ENCODE assay signal across 18 cellular contexts in genomic region chr15:40984963-40985362, GRCh38. TPM values are rescaled to one million over a fixed set of nuclear protein-coding genes. Genes with fewer than 3 reads are reported as not detected.
DNase-seq lines count a peak whose midpoint lies in the region; FAIRE-seq and TF ChIP-seq lines count a peak whose summit lies in the region.
"Had no signal": no experiment of that assay in that cellular context is flagged by ENCODE, and none has a peak within 500 bp of the region (broad histone marks: within the 10 kb centered on the region; RNA-seq: fewer than 3 reads in every experiment).

No MANE protein-coding gene starts in this region.

- H3K36me3 ChIP-seq in adrenal gland (replicated peaks in 1 of 2) (peaks cover 0 to 80% of the 10 kb centered on the region in 2 donors), tibial artery (peaks cover 40 to 80% (median 74%) of the 10 kb centered on the region in 3 donors)

- H3K27me3 ChIP-seq in adrenal gland (no peaks in the 10 kb centered on the region), tibial artery (no peaks in the 10 kb centered on the region)
- H3K27me3 ChIP-seq: upper lobe of left lung had no signal

- H3K4me3 ChIP-seq in adrenal gland (no peak overlapping the region), fibroblast of pulmonary artery (replicated peaks; ENCODE audit: low read depth, low read length) (no peak overlapping the region), tibial artery (no peak overlapping the region)
- H3K4me3 ChIP-seq: SK-N-MC, upper lobe of left lung had no signal

- 45 to 61% (median 53%) methylated on average over 4 of the region's 4 CpGs for WGBS in adrenal gland, 4 donors

- H3K27ac ChIP-seq in adrenal gland (peak overlapping the region in 4 of 5 donors; percentile 26 to 80 (median 62)), tibial artery (peak overlapping the region; percentile 64 to 72), RWPE1 (no peak overlapping the region)
- H3K27ac ChIP-seq: SK-N-MC, upper lobe of left lung had no signal

- H3K4me1 ChIP-seq in adrenal gland (replicated peaks in 1 of 2) (peaks cover 0 to 15% of the 10 kb centered on the region in 2 donors), tibial artery (peaks cover 0 to 68% (median 33%) of the 10 kb centered on the region in 4 donors)
- H3K4me1 ChIP-seq: Caco-2 had no signal

- peak; percentile 58 for FAIRE-seq in H54 (lab: Jason Lieb, UNC)

- DNase-seq in H54 (ENCODE audit: insufficient read length, low spot score) (peak; percentile 82), adrenal gland (peak; percentile 46 to 80 (median 74)), fibroblast of pulmonary artery (ENCODE audit: low read depth) (peak; percentile 54), tibial artery (no peak), RWPE1 (ENCODE audit: low spot score) (no peak), iPS-NIHi11 (ENCODE audit: low spot score) (no peak), NCI-H1694 treated with DMSO at 0.1 percent for 48 hours (lab: John Stamatoyannopoulos, UW) (no peak)
- DNase-seq: activated B cell treated with CpG ODN at 0.5 μM for 24 hours; activated CD8-positive, alpha-beta memory T cell treated with anti-CD3 and anti-CD28 coated beads, Interleukin-2, amount 50 U/mL, for 48 hours; activated naive CD4-positive, alpha-beta T cell treated with anti-CD3 and anti-CD28 coated beads, Interleukin-2, amount 50 U/mL, for 16 hours; Caco-2; erythroblast; naive thymus-derived CD8-positive, alpha-beta T cell; NCI-H345; stimulated activated CD4-positive, alpha-beta T cell treated with anti-CD3 and anti-CD28 coated beads, Interleukin-2, amount 100 ng/mL, for 24 hours; upper lobe of left lung had no signal

- POLR2A ChIA-PET in RWPE1 (lab: Yijun Ruan, JAX; ENCODE audit: low non-redundant PET), result no interaction called here

- intact Hi-C loops in adrenal gland (cut with DNase I) (no loop called here), tibial artery (cut with DNase I; ENCODE audit: low total_unique reads) (no loop called here)

- no peak for TF ChIP-seq POLR2A in H54 (IDR thresholded peaks at IDR 0.05; ENCODE audit: low read depth, low read length)
- TF ChIP-seq POLR2A in adrenal gland (IDR thresholded peaks at IDR 0.05), result no peak

- TF ChIP-seq CTCF in adrenal gland (IDR thresholded peaks at IDR 0.05) (no peak), fibroblast of pulmonary artery (IDR thresholded peaks at IDR 0.05; ENCODE audit: low read length, missing control alignments) (no peak), tibial artery (IDR thresholded peaks at IDR 0.05) (no peak), RWPE1 (conservative IDR thresholded peaks at IDR 0.05; ENCODE audit: low read depth) (no peak)

- CTCF ChIA-PET in RWPE1 (lab: Yijun Ruan, JAX), result interaction anchor here (0.7 kb wide), 1 partner anchor 9 kb away, joined by 3 read pairs; no protein-coding TSS in a partner anchor

- H3K9me3 ChIP-seq in adrenal gland (replicated peaks in 1 of 3), result no peaks in the 10 kb centered on the region
- no peaks in the 10 kb centered on the region for H3K9me3 ChIP-seq in tibial artery
- H3K9me3 ChIP-seq: Caco-2, upper lobe of left lung had no signal

RNA-seq across cellular contexts. Expression of gene CHAC1, which starts 31.7 kb away (rescaled TPM):
- 1 to 10 TPM in 4 of 8 donors, under 1 TPM in 3, not detected in 1; 0.24 to 2.4 (median 1.1) TPM for total RNA-seq in adrenal gland
- 1 to 10 TPM in 2 of 3 donors, under 1 TPM in 1; 0.55 to 1.3 (median 1.3) TPM for polyA plus RNA-seq in adrenal gland
- polyA plus RNA-seq: naive thymus-derived CD8-positive, alpha-beta T cell had no signal

RNA-seq across cellular contexts. Expression of gene DLL4, which starts 55.8 kb away (rescaled TPM):
- total RNA-seq in adrenal gland, result 10 to 100 TPM in 2 of 8 donors, 1 to 10 TPM in 6; 1.9 to 15.9 (median 5.6) TPM
- polyA plus RNA-seq in adrenal gland, result 1 to 10 TPM in 2 of 3 donors, under 1 TPM in 1; 0.66 to 3.9 (median 3.6) TPM
- total RNA-seq: activated B cell treated with CpG ODN at 0.5 μM for 24 hours had no signal
- polyA plus RNA-seq: IgD-negative memory B cell; naive thymus-derived CD8-positive, alpha-beta T cell had no signal

Comparison
In these comparisons a context has a peak if more than half of its experiments do, and no peak if none do; other contexts are left out.
1. DNase-seq: peak in H54 (single experiment), adrenal gland (7 of 7) and fibroblast of pulmonary artery (single experiment); none in tibial artery (0 of 2), RWPE1 (single experiment), iPS-NIHi11 (single experiment) and NCI-H1694 treated with DMSO at 0.1 percent for 48 hours (single experiment).